ENCODE assay signal across 1 cellular context in genomic region chr1:204924013-204924759, GRCh38.
TF ChIP-seq lines count a peak whose summit lies in the region.

No MANE protein-coding gene starts in this region.

TF ChIP-seq in A549, 52 proteins besides CTCF, POLR2A, EP300 and RAD21 (continued from another document):
- TF ChIP-seq BCL3 (IDR thresholded peaks at IDR 0.05), result no peak
- TF ChIP-seq CEBPB (IDR thresholded peaks at IDR 0.05), result no peak
- no peak for TF ChIP-seq FOXS1 (CRISPR knock-in tag; IDR thresholded peaks at IDR 0.05)
- TF ChIP-seq HOXB13 (CRISPR knock-in tag; IDR thresholded peaks at IDR 0.05; ENCODE audit: low read depth), result no peak
- TF ChIP-seq TFCP2L1 (CRISPR knock-in tag; IDR thresholded peaks at IDR 0.05), result no peak
TF ChIP-seq in A549: peak in this region for 0.
